ENCODE assay signal across 16 cellular contexts in genomic region chr3:172151610-172152293, GRCh38.
DNase-seq lines count a peak whose midpoint lies in the region; ATAC-seq and TF ChIP-seq lines count a peak whose summit lies in the region.
"Had no signal": no experiment of that assay in that cellular context is flagged by ENCODE, and none has a peak within 500 bp of the region (broad histone marks: within the 10 kb centered on the region; RNA-seq: fewer than 3 reads in every experiment).

No MANE protein-coding gene starts in this region.

- H3K27me3 Mint-ChIP-seq in dendritic cell treated with granulocyte-macrophage colony-stimulating factor and Interleukin-4, amounts not matched to agents 40 ng/mL and 50 ng/mL, for 4 days: no peaks in the 10 kb centered on the region
- H3K27me3 Mint-ChIP-seq in nephron progenitor cell (ENCODE audit: low read depth, poor library complexity): peaks cover 3% of the 10 kb centered on the region
- H3K27me3 Mint-ChIP-seq in naive thymus-derived CD4-positive, alpha-beta T cell: no peaks in the 10 kb centered on the region
- H3K27me3 Mint-ChIP-seq: activated CD4-positive, alpha-beta T cell treated with anti-CD3 and anti-CD28 coated beads for 36 hours; activated T-cell treated with anti-CD3 and anti-CD28 coated beads, Interleukin-2, amount 50 U/mL, for 24 hours; stimulated activated naive CD8-positive, alpha-beta T cell treated with anti-CD3 and anti-CD28 coated beads, Interleukin-15, amount 100 ng/mL, for 72 hours had no signal

- H3K9me3 ChIP-seq in SK-N-SH (no peaks in the 10 kb centered on the region), uterus (no peaks in the 10 kb centered on the region), Karpas-422 (ENCODE audit: low read length) (no peaks in the 10 kb centered on the region)
- H3K9me3 ChIP-seq in naive thymus-derived CD4-positive, alpha-beta T cell (ENCODE audit: control insufficient read depth in 2 of 3, low read length in 3 of 3): no peaks in the 10 kb centered on the region
- H3K9me3 ChIP-seq: Caco-2 had no signal

- peak overlapping the region; percentile 80 for H3K27ac Mint-ChIP-seq in dendritic cell treated with granulocyte-macrophage colony-stimulating factor and Interleukin-4, amounts not matched to agents 40 ng/mL and 50 ng/mL, for 4 days
- peak overlapping the region; percentile 95 for H3K27ac Mint-ChIP-seq in nephron progenitor cell
- peak overlapping the region in 2 of 9 donors; percentile 6 to 28 for H3K27ac Mint-ChIP-seq in naive thymus-derived CD4-positive, alpha-beta T cell
- H3K27ac Mint-ChIP-seq: activated T-cell treated with anti-CD3 and anti-CD28 coated beads, Interleukin-2, amount 50 U/mL, for 24 hours; memory B cell had no signal

- TF ChIP-seq EP300 in SK-N-SH (IDR thresholded peaks at IDR 0.05; ENCODE audit: borderline replicate concordance in 1 of 2, low read depth in 1 of 2, low read length in 1 of 2): no peak

- TF ChIP-seq CTCF in SK-N-SH (IDR thresholded peaks at IDR 0.05) (no peak), nephron progenitor cell (IDR thresholded peaks at IDR 0.05) (no peak), uterus (IDR thresholded peaks at IDR 0.05) (no peak)

- H3K4me3 ChIP-seq in SK-N-SH (ENCODE audit: low read depth in 2 of 2, low read length in 1 of 2) (no peak overlapping the region), uterus (no peak overlapping the region), Karpas-422 (ENCODE audit: low read length) (no peak overlapping the region)
- H3K4me3 ChIP-seq in naive thymus-derived CD4-positive, alpha-beta T cell (ENCODE audit: low read length): no peak overlapping the region
- H3K4me3 ChIP-seq: hepatocyte had no signal

- H3K4me1 ChIP-seq in SK-N-SH (ENCODE audit: control insufficient read depth in 1 of 2, insufficient read depth in 2 of 2, low read depth in 1 of 2, low read length in 1 of 2) (peaks cover 26 to 68% of the 10 kb centered on the region in 2 experiments), uterus (peaks cover 6 to 12% of the 10 kb centered on the region in 2 donors), Karpas-422 (ENCODE audit: low read length) (no peaks in the 10 kb centered on the region)
- H3K4me1 ChIP-seq in naive thymus-derived CD4-positive, alpha-beta T cell (ENCODE audit: control insufficient read depth in 2 of 2, insufficient read depth in 2 of 2, low read length in 2 of 2): peaks cover 0 to 6% of the 10 kb centered on the region in 2 donors

- no peaks in the 10 kb centered on the region for H4K20me1 ChIP-seq in SK-N-SH (ENCODE audit: insufficient read depth)
- no peaks in the 10 kb centered on the region for H4K20me1 ChIP-seq in Karpas-422 (ENCODE audit: insufficient read depth, low read depth, low read length)

- H3K4me2 ChIP-seq in SK-N-SH: peak overlapping the region; percentile 64; the same call in 1 of the 2 replicates
- no peak overlapping the region for H3K4me2 ChIP-seq in Karpas-422 (ENCODE audit: low read depth, low read length, poor library complexity, severe bottlenecking)

- no peak overlapping the region for H3K4me3 Mint-ChIP-seq in dendritic cell treated with granulocyte-macrophage colony-stimulating factor and Interleukin-4, amounts not matched to agents 40 ng/mL and 50 ng/mL, for 4 days
- no peak overlapping the region for H3K4me3 Mint-ChIP-seq in nephron progenitor cell
- H3K4me3 Mint-ChIP-seq in naive thymus-derived CD4-positive, alpha-beta T cell: peak overlapping the region in 1 of 10 donors; percentile 28
- H3K4me3 Mint-ChIP-seq: activated CD4-positive, alpha-beta T cell treated with anti-CD3 and anti-CD28 coated beads for 36 hours; activated T-cell treated with anti-CD3 and anti-CD28 coated beads, Interleukin-2, amount 50 U/mL, for 24 hours; memory B cell; stimulated activated naive CD8-positive, alpha-beta T cell treated with anti-CD3 and anti-CD28 coated beads, Interleukin-15, amount 100 ng/mL, for 72 hours had no signal

- peaks cover 94% of the 10 kb centered on the region for H3K79me2 ChIP-seq in SK-N-SH (ENCODE audit: insufficient read depth)
- H3K79me2 ChIP-seq in Karpas-422 (ENCODE audit: low read length): no peaks in the 10 kb centered on the region

- no peaks in the 10 kb centered on the region for H3K9me3 Mint-ChIP-seq in dendritic cell treated with granulocyte-macrophage colony-stimulating factor and Interleukin-4, amounts not matched to agents 40 ng/mL and 50 ng/mL, for 4 days
- H3K9me3 Mint-ChIP-seq in nephron progenitor cell: no peaks in the 10 kb centered on the region
- H3K9me3 Mint-ChIP-seq in naive thymus-derived CD4-positive, alpha-beta T cell: no peaks in the 10 kb centered on the region
- H3K9me3 Mint-ChIP-seq: activated T-cell treated with anti-CD3 and anti-CD28 coated beads, Interleukin-2, amount 50 U/mL, for 24 hours; memory B cell; stimulated activated naive CD8-positive, alpha-beta T cell treated with anti-CD3 and anti-CD28 coated beads, Interleukin-15, amount 100 ng/mL, for 72 hours had no signal

- H3K27ac ChIP-seq in SK-N-SH (ENCODE audit: low read depth in 2 of 2, low read length in 1 of 2) (peak overlapping the region in 1 of 2 experiments; percentile 96; a peak in 2 of 4 replicates), uterus (peak overlapping the region; percentile 84 to 89), Karpas-422 (ENCODE audit: low read length) (no peak overlapping the region)
- H3K27ac ChIP-seq in naive thymus-derived CD4-positive, alpha-beta T cell (ENCODE audit: low read depth, low read length): no peak overlapping the region
- H3K27ac ChIP-seq: 22Rv1 had no signal

- H3K36me3 ChIP-seq in SK-N-SH (replicated peaks in 1 of 2; ENCODE audit: control insufficient read depth in 1 of 2, insufficient read depth in 2 of 2, low read length in 1 of 2) (peaks cover 0 to 13% of the 10 kb centered on the region in 2 experiments), uterus (no peaks in the 10 kb centered on the region), Karpas-422 (ENCODE audit: insufficient read depth, low read length) (no peaks in the 10 kb centered on the region)
- H3K36me3 ChIP-seq in naive thymus-derived CD4-positive, alpha-beta T cell (ENCODE audit: control insufficient read depth in 2 of 3, insufficient read depth in 3 of 3, low read length in 3 of 3): no peaks in the 10 kb centered on the region

- POLR2A ChIA-PET in SK-N-SH (lab: Yijun Ruan, JAX): no interaction called here
- POLR2A ChIA-PET in naive thymus-derived CD4-positive, alpha-beta T cell (lab: Charles Lee): no interaction called here

- WGBS in SK-N-SH (ENCODE audit: low lambda C conversion rate): 96% methylated on average over 9 of the region's 9 CpGs

- ATAC-seq in SK-N-SH treated with all-trans-retinoic acid at 6 μM for 48 hours: no peak
- ATAC-seq in naive thymus-derived CD4-positive, alpha-beta T cell: no peak
- ATAC-seq: activated CD4-positive, alpha-beta T cell treated with anti-CD3 and anti-CD28 coated beads for 36 hours; stimulated activated naive CD8-positive, alpha-beta T cell treated with anti-CD3 and anti-CD28 coated beads, Interleukin-15, amount 100 ng/mL, for 72 hours had no signal

- no peaks in the 10 kb centered on the region for H3K9me2 ChIP-seq in SK-N-SH
- no peaks in the 10 kb centered on the region for H3K9me2 ChIP-seq in Karpas-422 (replicated peaks; ENCODE audit: insufficient read depth, low read length)

- H3K4me1 Mint-ChIP-seq in dendritic cell treated with granulocyte-macrophage colony-stimulating factor and Interleukin-4, amounts not matched to agents 40 ng/mL and 50 ng/mL, for 4 days (ENCODE audit: low read depth): peaks cover 72% of the 10 kb centered on the region
- peaks cover 74% of the 10 kb centered on the region for H3K4me1 Mint-ChIP-seq in nephron progenitor cell
- peaks cover 30 to 68% (median 36%) of the 10 kb centered on the region in 7 donors for H3K4me1 Mint-ChIP-seq in naive thymus-derived CD4-positive, alpha-beta T cell

- TF ChIP-seq POLR2A in uterus (IDR thresholded peaks at IDR 0.05): no peak

- no peaks in the 10 kb centered on the region for H3K27me3 ChIP-seq in SK-N-SH (ENCODE audit: insufficient read depth)
- no peaks in the 10 kb centered on the region for H3K27me3 ChIP-seq in uterus
- H3K27me3 ChIP-seq in naive thymus-derived CD4-positive, alpha-beta T cell (ENCODE audit: control insufficient read depth in 2 of 2, insufficient read depth in 2 of 2, low read length in 2 of 2): no peaks in the 10 kb centered on the region
- no peaks in the 10 kb centered on the region for H3K27me3 ChIP-seq in Karpas-422 (ENCODE audit: low read length)
- H3K27me3 ChIP-seq: hepatocyte had no signal

- peaks cover 55% of the 10 kb centered on the region for H3F3A ChIP-seq in SK-N-SH (replicated peaks; ENCODE audit: insufficient read depth)

- peaks cover 12% of the 10 kb centered on the region for H3K36me3 Mint-ChIP-seq in dendritic cell treated with granulocyte-macrophage colony-stimulating factor and Interleukin-4, amounts not matched to agents 40 ng/mL and 50 ng/mL, for 4 days (ENCODE audit: low read depth)
- peaks cover 9% of the 10 kb centered on the region for H3K36me3 Mint-ChIP-seq in nephron progenitor cell (ENCODE audit: low read depth)
- H3K36me3 Mint-ChIP-seq in naive thymus-derived CD4-positive, alpha-beta T cell: peaks cover 0 to 7% (median 3%) of the 10 kb centered on the region in 5 donors
- H3K36me3 Mint-ChIP-seq: memory B cell had no signal

- intact Hi-C loops in dendritic cell treated with granulocyte-macrophage colony-stimulating factor and Interleukin-4, amounts not matched to agents 40 ng/mL and 50 ng/mL, for 4 days (cut with micrococcal nuclease): no loop called here
- intact Hi-C loops in uterus (cut with DNase I; ENCODE audit: low total_unique reads): no loop called here
- intact Hi-C loops in naive thymus-derived CD4-positive, alpha-beta T cell (cut with micrococcal nuclease): loop anchor here in 1 of 2 donors (2.0 kb wide), 1 partner anchor 15 kb away; no protein-coding TSS in a partner anchor

- H2AFZ ChIP-seq in SK-N-SH (ENCODE audit: low read depth) (no peak overlapping the region), Karpas-422 (ENCODE audit: low read length) (no peak overlapping the region)
- H2AFZ ChIP-seq: hepatocyte had no signal

- DNase-seq in SK-N-SH (no peak), nephron progenitor cell (no peak), uterus (no peak), Karpas-422 (no peak), anterior cingulate cortex (lab: John Stamatoyannopoulos, UW) (no peak)
- DNase-seq in naive thymus-derived CD4-positive, alpha-beta T cell: no peak
- DNase-seq: activated CD4-positive, alpha-beta T cell treated with anti-CD3 and anti-CD28 coated beads for 36 hours; activated T-cell treated with anti-CD3 and anti-CD28 coated beads, Interleukin-2, amount 50 U/mL, for 24 hours; Caco-2; NCI-H2171; stimulated activated naive CD8-positive, alpha-beta T cell treated with anti-CD3 and anti-CD28 coated beads, Interleukin-15, amount 100 ng/mL, for 72 hours had no signal

- no peak for TF ChIP-seq RAD21 in SK-N-SH (IDR thresholded peaks at IDR 0.05; ENCODE audit: low read length)

- CTCF ChIA-PET in SK-N-SH (lab: Yijun Ruan, JAX): interaction anchor here (1.1 kb wide), 1 partner anchor 10 kb away, joined by 5 read pairs; no protein-coding TSS in a partner anchor
- CTCF ChIA-PET in naive thymus-derived CD4-positive, alpha-beta T cell (lab: Charles Lee): interaction anchor here (0.5 kb wide), 1 partner anchor 50 kb away, joined by 4 read pairs; no protein-coding TSS in a partner anchor

- H3K9ac ChIP-seq in SK-N-SH (peak overlapping the region; percentile 62; the same call in 1 of the 2 replicates), Karpas-422 (ENCODE audit: low read length) (no peak overlapping the region)

TF ChIP-seq in SK-N-SH treated with all-trans-retinoic acid at 6 μM for 48 hours, 23 proteins besides CTCF, POLR2A, EP300 and RAD21 (continues in another document):
- TF ChIP-seq OSR1 (CRISPR knock-in tag; IDR thresholded peaks at IDR 0.05): no peak

Comparison
In these comparisons a context has a peak if more than half of its experiments do, and no peak if none do; other contexts are left out.
1. H3K27ac ChIP-seq: peak in uterus (2 of 2); none in naive thymus-derived CD4-positive, alpha-beta T cell (single experiment) and Karpas-422 (single experiment).